Comparison of ENCODE assay signal across 1 cellular context in the genomic region with DNA sequence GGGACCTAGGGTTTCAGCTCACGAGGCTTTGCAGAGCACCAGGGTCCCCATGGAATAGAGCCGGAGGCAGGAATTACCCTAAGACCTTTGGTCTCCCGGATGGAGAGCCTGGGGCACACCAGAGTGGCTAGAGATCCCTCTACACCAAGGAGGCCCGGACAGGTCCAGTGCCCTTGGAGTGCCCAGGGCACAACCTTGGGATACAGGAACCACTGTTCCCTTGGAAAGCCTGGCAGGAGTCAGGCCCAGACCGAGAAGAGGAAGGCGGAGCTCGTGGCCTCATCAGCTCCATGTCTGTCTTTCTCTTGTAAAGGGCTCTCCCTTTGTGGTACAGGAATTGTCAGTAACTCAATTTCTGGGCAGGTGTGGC.
TF ChIP-seq lines count a peak whose summit lies in the region.

No MANE protein-coding gene starts in this region.

TF ChIP-seq in K562, 482 proteins besides CTCF, POLR2A, EP300 and RAD21:
- TF ChIP-seq, protein P1, sequence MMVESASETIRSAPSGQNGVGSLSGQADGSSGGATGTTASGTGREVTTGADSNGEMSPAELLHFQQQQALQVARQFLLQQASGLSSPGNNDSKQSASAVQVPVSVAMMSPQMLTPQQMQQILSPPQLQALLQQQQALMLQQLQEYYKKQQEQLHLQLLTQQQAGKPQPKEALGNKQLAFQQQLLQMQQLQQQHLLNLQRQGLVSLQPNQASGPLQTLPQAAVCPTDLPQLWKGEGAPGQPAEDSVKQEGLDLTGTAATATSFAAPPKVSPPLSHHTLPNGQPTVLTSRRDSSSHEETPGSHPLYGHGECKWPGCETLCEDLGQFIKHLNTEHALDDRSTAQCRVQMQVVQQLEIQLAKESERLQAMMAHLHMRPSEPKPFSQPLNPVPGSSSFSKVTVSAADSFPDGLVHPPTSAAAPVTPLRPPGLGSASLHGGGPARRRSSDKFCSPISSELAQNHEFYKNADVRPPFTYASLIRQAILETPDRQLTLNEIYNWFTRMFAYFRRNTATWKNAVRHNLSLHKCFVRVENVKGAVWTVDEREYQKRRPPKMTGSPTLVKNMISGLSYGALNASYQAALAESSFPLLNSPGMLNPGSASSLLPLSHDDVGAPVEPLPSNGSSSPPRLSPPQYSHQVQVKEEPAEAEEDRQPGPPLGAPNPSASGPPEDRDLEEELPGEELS (CRISPR knock-in tag; IDR thresholded peaks at IDR 0.05; ENCODE audit: borderline replicate concordance) = no peak
- TF ChIP-seq SMAD4 (CRISPR knock-in tag; conservative IDR thresholded peaks at IDR 0.05) (no peak), XRCC3 (IDR thresholded peaks at IDR 0.05) (no peak), NCOA2 (IDR thresholded peaks at IDR 0.05; ENCODE audit: partially characterized antibody in 2 of 2) (no peak), PML (IDR thresholded peaks at IDR 0.05; ENCODE audit: low read length) (no peak), TRIM24 (IDR thresholded peaks at IDR 0.05) (no peak), PHTF2 (CRISPR knock-in tag; IDR thresholded peaks at IDR 0.05) (no peak), CREB1 (IDR thresholded peaks at IDR 0.05) (no peak), CREB1 (CRISPR knock-in tag; IDR thresholded peaks at IDR 0.05) (no peak), STAT5A (IDR thresholded peaks at IDR 0.05; ENCODE audit: borderline replicate concordance, low read length) (no peak)
TF ChIP-seq in K562: peak in this region for 0.
